In the genomic region with DNA sequence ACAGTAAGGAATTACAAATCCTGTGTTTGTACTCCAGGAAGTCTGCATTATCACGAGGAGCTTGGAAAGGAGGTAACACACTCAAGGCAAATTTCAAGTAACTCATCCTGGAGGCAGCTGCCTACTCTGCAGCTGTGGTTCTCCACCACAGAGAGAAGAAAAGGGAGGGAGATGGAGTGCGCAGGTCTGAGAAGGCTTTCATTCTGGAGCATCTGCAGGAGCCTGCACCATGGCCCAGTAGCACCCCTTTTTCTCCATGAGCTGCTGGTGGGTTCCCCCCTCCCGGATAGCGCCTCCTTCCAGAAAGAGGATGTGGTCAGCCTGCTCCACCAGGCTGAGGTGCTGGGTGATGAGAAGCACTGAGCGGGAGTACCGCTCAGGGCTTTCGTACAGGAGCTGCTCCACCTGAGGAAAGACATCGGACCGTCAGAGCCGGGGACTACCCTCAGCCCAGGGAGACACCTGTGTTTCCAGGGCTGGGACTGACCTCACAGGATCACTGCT, we compare ENCODE assay signal across 1 cellular context.
TF ChIP-seq lines count a peak whose summit lies in the region.

No MANE protein-coding gene starts in this region.

TF ChIP-seq in GM23338, 12 proteins besides CTCF, POLR2A, EP300 and RAD21 (continued from another document):
- TF ChIP-seq, protein P1, sequence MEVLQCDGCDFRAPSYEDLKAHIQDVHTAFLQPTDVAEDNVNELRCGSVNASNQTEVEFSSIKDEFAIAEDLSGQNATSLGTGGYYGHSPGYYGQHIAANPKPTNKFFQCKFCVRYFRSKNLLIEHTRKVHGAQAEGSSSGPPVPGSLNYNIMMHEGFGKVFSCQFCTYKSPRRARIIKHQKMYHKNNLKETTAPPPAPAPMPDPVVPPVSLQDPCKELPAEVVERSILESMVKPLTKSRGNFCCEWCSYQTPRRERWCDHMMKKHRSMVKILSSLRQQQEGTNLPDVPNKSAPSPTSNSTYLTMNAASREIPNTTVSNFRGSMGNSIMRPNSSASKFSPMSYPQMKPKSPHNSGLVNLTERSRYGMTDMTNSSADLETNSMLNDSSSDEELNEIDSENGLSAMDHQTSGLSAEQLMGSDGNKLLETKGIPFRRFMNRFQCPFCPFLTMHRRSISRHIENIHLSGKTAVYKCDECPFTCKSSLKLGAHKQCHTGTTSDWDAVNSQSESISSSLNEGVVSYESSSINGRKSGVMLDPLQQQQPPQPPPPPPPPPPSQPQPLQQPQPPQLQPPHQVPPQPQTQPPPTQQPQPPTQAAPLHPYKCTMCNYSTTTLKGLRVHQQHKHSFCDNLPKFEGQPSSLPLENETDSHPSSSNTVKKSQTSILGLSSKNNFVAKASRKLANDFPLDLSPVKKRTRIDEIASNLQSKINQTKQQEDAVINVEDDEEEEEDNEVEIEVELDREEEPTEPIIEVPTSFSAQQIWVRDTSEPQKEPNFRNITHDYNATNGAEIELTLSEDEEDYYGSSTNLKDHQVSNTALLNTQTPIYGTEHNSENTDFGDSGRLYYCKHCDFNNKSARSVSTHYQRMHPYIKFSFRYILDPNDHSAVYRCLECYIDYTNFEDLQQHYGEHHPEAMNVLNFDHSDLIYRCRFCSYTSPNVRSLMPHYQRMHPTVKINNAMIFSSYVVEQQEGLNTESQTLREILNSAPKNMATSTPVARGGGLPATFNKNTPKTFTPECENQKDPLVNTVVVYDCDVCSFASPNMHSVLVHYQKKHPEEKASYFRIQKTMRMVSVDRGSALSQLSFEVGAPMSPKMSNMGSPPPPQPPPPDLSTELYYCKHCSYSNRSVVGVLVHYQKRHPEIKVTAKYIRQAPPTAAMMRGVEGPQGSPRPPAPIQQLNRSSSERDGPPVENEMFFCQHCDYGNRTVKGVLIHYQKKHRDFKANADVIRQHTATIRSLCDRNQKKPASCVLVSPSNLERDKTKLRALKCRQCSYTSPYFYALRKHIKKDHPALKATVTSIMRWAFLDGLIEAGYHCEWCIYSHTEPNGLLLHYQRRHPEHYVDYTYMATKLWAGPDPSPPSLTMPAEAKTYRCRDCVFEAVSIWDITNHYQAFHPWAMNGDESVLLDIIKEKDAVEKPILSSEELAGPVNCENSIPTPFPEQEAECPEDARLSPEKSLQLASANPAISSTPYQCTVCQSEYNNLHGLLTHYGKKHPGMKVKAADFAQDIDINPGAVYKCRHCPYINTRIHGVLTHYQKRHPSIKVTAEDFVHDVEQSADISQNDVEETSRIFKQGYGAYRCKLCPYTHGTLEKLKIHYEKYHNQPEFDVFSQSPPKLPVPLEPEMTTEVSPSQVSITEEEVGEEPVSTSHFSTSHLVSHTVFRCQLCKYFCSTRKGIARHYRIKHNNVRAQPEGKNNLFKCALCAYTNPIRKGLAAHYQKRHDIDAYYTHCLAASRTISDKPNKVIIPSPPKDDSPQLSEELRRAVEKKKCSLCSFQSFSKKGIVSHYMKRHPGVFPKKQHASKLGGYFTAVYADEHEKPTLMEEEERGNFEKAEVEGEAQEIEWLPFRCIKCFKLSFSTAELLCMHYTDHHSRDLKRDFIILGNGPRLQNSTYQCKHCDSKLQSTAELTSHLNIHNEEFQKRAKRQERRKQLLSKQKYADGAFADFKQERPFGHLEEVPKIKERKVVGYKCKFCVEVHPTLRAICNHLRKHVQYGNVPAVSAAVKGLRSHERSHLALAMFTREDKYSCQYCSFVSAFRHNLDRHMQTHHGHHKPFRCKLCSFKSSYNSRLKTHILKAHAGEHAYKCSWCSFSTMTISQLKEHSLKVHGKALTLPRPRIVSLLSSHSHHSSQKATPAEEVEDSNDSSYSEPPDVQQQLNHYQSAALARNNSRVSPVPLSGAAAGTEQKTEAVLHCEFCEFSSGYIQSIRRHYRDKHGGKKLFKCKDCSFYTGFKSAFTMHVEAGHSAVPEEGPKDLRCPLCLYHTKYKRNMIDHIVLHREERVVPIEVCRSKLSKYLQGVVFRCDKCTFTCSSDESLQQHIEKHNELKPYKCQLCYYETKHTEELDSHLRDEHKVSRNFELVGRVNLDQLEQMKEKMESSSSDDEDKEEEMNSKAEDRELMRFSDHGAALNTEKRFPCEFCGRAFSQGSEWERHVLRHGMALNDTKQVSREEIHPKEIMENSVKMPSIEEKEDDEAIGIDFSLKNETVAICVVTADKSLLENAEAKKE (CRISPR knock-in tag; IDR thresholded peaks at IDR 0.05): no peak
- no peak for TF ChIP-seq ZNF114 (CRISPR knock-in tag; IDR thresholded peaks at IDR 0.05)
- TF ChIP-seq, protein P2, sequence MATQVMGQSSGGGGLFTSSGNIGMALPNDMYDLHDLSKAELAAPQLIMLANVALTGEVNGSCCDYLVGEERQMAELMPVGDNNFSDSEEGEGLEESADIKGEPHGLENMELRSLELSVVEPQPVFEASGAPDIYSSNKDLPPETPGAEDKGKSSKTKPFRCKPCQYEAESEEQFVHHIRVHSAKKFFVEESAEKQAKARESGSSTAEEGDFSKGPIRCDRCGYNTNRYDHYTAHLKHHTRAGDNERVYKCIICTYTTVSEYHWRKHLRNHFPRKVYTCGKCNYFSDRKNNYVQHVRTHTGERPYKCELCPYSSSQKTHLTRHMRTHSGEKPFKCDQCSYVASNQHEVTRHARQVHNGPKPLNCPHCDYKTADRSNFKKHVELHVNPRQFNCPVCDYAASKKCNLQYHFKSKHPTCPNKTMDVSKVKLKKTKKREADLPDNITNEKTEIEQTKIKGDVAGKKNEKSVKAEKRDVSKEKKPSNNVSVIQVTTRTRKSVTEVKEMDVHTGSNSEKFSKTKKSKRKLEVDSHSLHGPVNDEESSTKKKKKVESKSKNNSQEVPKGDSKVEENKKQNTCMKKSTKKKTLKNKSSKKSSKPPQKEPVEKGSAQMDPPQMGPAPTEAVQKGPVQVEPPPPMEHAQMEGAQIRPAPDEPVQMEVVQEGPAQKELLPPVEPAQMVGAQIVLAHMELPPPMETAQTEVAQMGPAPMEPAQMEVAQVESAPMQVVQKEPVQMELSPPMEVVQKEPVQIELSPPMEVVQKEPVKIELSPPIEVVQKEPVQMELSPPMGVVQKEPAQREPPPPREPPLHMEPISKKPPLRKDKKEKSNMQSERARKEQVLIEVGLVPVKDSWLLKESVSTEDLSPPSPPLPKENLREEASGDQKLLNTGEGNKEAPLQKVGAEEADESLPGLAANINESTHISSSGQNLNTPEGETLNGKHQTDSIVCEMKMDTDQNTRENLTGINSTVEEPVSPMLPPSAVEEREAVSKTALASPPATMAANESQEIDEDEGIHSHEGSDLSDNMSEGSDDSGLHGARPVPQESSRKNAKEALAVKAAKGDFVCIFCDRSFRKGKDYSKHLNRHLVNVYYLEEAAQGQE (IDR thresholded peaks at IDR 0.05; ENCODE audit: unreplicated experiment): no peak
